Comparison of ENCODE assay signal across 8 cellular contexts in genomic region chr11:61972796-61973602, GRCh38. TPM values are rescaled to one million over a fixed set of nuclear protein-coding genes. Genes with fewer than 3 reads are reported as not detected.
DNase-seq lines count a peak whose midpoint lies in the region; ATAC-seq, FAIRE-seq and TF ChIP-seq lines count a peak whose summit lies in the region.

No MANE protein-coding gene starts in this region.

- H3K27me3 ChIP-seq in esophagus squamous epithelium, result no peaks in the 10 kb centered on the region
- no peaks in the 10 kb centered on the region for H3K27me3 ChIP-seq in pancreas

- DNase-seq in Daoy (ENCODE audit: low read depth), result peak; percentile 77
- DNase-seq in RWPE1 (ENCODE audit: low spot score), result peak; percentile 62
- no peak for DNase-seq in esophagus squamous epithelium (lab: John Stamatoyannopoulos, UW)
- DNase-seq in pancreas, result peak in 5 of 6 donors; percentile 32 to 64 (median 50)
- DNase-seq in stimulated activated naive CD4-positive, alpha-beta T cell (lab: John Stamatoyannopoulos, UW), result no peak
- no peak for DNase-seq in NCI-H774 (lab: John Stamatoyannopoulos, UW)

- POLR2A ChIA-PET in RWPE1 (lab: Yijun Ruan, JAX; ENCODE audit: low non-redundant PET), result no interaction called here

- CTCF ChIA-PET in RWPE1 (lab: Yijun Ruan, JAX), result interaction anchor here (0.7 to 1.7 kb wide), 2 partner anchors 25 to 81 kb away, joined by 3 to 4 read pairs; no protein-coding TSS in a partner anchor

- WGBS in esophagus squamous epithelium, 2 donors, result 12 to 39% methylated on average over 8 to 12 of the region's 13 CpGs
- 23 to 24% methylated on average over 13 of the region's 13 CpGs for WGBS in pancreas, 2 donors

- no peaks in the 10 kb centered on the region for H3K9me3 ChIP-seq in esophagus squamous epithelium
- H3K9me3 ChIP-seq in pancreas, result no peaks in the 10 kb centered on the region

- H3K4me3 ChIP-seq in esophagus squamous epithelium, result peak overlapping the region in 1 of 4 donors; percentile 49
- H3K4me3 ChIP-seq in pancreas, result peak overlapping the region in 1 of 4 donors; percentile 19

- H3K4me1 ChIP-seq in esophagus squamous epithelium, result peaks cover 40 to 97% (median 68%) of the 10 kb centered on the region in 3 donors
- peaks cover 47 to 57% (median 55%) of the 10 kb centered on the region in 3 donors for H3K4me1 ChIP-seq in pancreas

- ATAC-seq in pancreas (peak; percentile 10 to 30 (median 20)), GM21515 (IDR thresholded peaks at IDR 0.05; ENCODE audit: unreplicated experiment) (no peak), HG03025 (IDR thresholded peaks at IDR 0.05; ENCODE audit: low FRiP score, unreplicated experiment) (no peak)

- H3K27ac ChIP-seq in RWPE1 (peak overlapping the region; percentile 100), esophagus squamous epithelium (peak overlapping the region; percentile 81 to 98 (median 96)), pancreas (peak overlapping the region; percentile 63 to 99 (median 88))

- no peak for TF ChIP-seq POLR2A in esophagus squamous epithelium (IDR thresholded peaks at IDR 0.05)

- no peaks in the 10 kb centered on the region for H3K36me3 ChIP-seq in esophagus squamous epithelium
- no peaks in the 10 kb centered on the region for H3K36me3 ChIP-seq in pancreas

- TF ChIP-seq CTCF in RWPE1 (conservative IDR thresholded peaks at IDR 0.05; ENCODE audit: low read depth) (no peak), esophagus squamous epithelium (IDR thresholded peaks at IDR 0.05) (no peak), pancreas (IDR thresholded peaks at IDR 0.05) (no peak)

- FAIRE-seq in pancreas (lab: Jason Lieb, UNC), result no peak

- intact Hi-C loops in esophagus squamous epithelium (cut with DNase I) (loop anchor here (10.0 kb wide), 1 partner anchor 52 kb away; no protein-coding TSS in a partner anchor), pancreas (cut with DNase I) (no loop called here)

RNA-seq across cellular contexts. Expression of gene FTH1, which starts 5.6 kb away (rescaled TPM):
- 184 and 219 TPM in 2 replicates for total RNA-seq in Daoy (2014; rRNA removed; shearing (Covaris generic))
- total RNA-seq in esophagus squamous epithelium (1,000 to 10,000 TPM in 1 of 4 donors, 100 to 1,000 TPM in 3; 716 to 1,904 (median 760) TPM), pancreas (1,000 to 10,000 TPM; 1,217 to 1,772 (median 1,396) TPM)
- polyA plus RNA-seq in pancreas, result 1,000 to 10,000 TPM; 1,114 to 1,632 TPM

RNA-seq across cellular contexts. Expression of gene BEST1, which starts 22.8 kb away (rescaled TPM):
- 0.65 TPM in 1 of 2 replicates, not detected in the other for total RNA-seq in Daoy (2014; rRNA removed; shearing (Covaris generic))
- total RNA-seq in esophagus squamous epithelium, result 1 to 10 TPM in 1 of 4 donors, under 1 TPM in 3; 0.08 to 2.7 (median 0.39) TPM
- total RNA-seq in pancreas, result 1 to 10 TPM in 3 of 6 donors, under 1 TPM in 3; 0.43 to 2.4 (median 0.98) TPM
- 1 to 10 TPM; 1.2 to 1.7 TPM for polyA plus RNA-seq in pancreas

RNA-seq across cellular contexts. Expression of gene RAB3IL1, which starts 55.6 kb away (rescaled TPM):
- total RNA-seq in Daoy (2014; rRNA removed; shearing (Covaris generic)), result 0.40 and 2.2 TPM in 2 replicates
- total RNA-seq in esophagus squamous epithelium (10 to 100 TPM in 1 of 4 donors, 1 to 10 TPM in 2, under 1 TPM in 1; 0.15 to 10.3 (median 5.0) TPM), pancreas (1 to 10 TPM; 1.9 to 5.6 (median 2.6) TPM)
- polyA plus RNA-seq in pancreas, result 1 to 10 TPM; 3.4 to 4.2 TPM

Comparison
In these comparisons a context has a peak if more than half of its experiments do, and no peak if none do; other contexts are left out.
1. DNase-seq: peak in Daoy (single experiment), RWPE1 (single experiment) and pancreas (5 of 6); none in esophagus squamous epithelium (single experiment), stimulated activated naive CD4-positive, alpha-beta T cell (0 of 6) and NCI-H774 (single experiment).
2. ATAC-seq: peak in pancreas (4 of 4); none in GM21515 (single experiment) and HG03025 (single experiment).
3. Peak in every context shown above with its lines, with median percentiles within 50 percentile points of each other: H3K27ac ChIP-seq.